ENCODE assay signal across 15 cellular contexts in the genomic region with DNA sequence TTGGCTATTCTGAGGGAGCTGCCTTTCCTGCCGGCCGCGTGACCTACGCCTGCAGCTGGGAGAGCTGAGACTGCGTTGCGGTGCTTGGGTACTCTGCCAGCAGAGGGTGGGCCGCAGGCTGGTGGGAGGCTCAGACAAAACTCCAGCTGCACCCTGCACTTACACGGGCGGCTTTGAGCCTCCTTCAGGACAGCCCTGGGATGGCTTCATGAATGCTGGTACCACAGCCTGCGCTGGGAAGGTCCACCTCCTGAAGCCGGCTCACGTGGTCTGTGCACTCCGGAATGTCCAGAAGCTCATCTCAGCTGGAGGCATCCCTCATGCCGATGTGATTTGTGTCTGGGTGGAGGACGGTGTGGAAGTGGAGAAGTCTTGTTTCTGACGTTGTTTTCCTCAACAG.
DNase-seq lines count a peak whose midpoint lies in the region; ATAC-seq, FAIRE-seq and TF ChIP-seq lines count a peak whose summit lies in the region.
"Had no signal": no experiment of that assay in that cellular context is flagged by ENCODE, and none has a peak within 500 bp of the region (broad histone marks: within the 10 kb centered on the region; RNA-seq: fewer than 3 reads in every experiment).

No MANE protein-coding gene starts in this region.

- H3K36me3 ChIP-seq in bronchial epithelial cell (ENCODE audit: control insufficient read depth, insufficient read depth, low read length) (no peaks in the 10 kb centered on the region), sigmoid colon (no peaks in the 10 kb centered on the region)
- H3K36me3 ChIP-seq: BLaER1, gastroesophageal sphincter, thyroid gland had no signal

- TF ChIP-seq CTCF in bronchial epithelial cell (IDR thresholded peaks at IDR 0.05; ENCODE audit: insufficient read depth, low read length, severe bottlenecking) (no peak), sigmoid colon (IDR thresholded peaks at IDR 0.05) (no peak)

- TF ChIP-seq RAD21 in Ishikawa (IDR thresholded peaks at IDR 0.05; ENCODE audit: low read depth), result no peak

- H3K27ac ChIP-seq in sigmoid colon, result no peak overlapping the region
- H3K27ac ChIP-seq: BLaER1, gastroesophageal sphincter, thyroid gland had no signal

- DNase-seq in bronchial epithelial cell (ENCODE audit: low read depth) (no peak), kidney tubule cell (ENCODE audit: low spot score) (peak; percentile 35), sigmoid colon (peak; percentile 61), NOMO-1 (lab: John Stamatoyannopoulos, UW; ENCODE audit: unreplicated experiment in 2 of 2) (no peak), NCI-H2196 (lab: John Stamatoyannopoulos, UW; ENCODE audit: unreplicated experiment) (no peak)
- DNase-seq: GF-D8; mesendoderm; NCI-H187; NCI-H446; stimulated activated CD4-positive, alpha-beta T cell treated with anti-CD3 and anti-CD28 coated beads, Interleukin-4, amount 100 ng/mL, for 24 hours; thyroid gland had no signal

- H3K4me1 ChIP-seq in sigmoid colon, result no peaks in the 10 kb centered on the region
- H3K4me1 ChIP-seq: BLaER1, gastroesophageal sphincter, thyroid gland had no signal

- no peak for ATAC-seq in HG03439 (IDR thresholded peaks at IDR 0.05; ENCODE audit: unreplicated experiment)
- ATAC-seq: gastroesophageal sphincter had no signal

- 65 to 69% methylated on average over 16 of the region's 16 CpGs for WGBS in sigmoid colon, 2 donors

- no peak for TF ChIP-seq EP300 in Ishikawa (IDR thresholded peaks at IDR 0.05; ENCODE audit: borderline replicate concordance)
- no peak for TF ChIP-seq EP300 in sigmoid colon (IDR thresholded peaks at IDR 0.05)

- peaks cover 0 to 4% (median 2%) of the 10 kb centered on the region in 4 donors for H3K9me3 ChIP-seq in sigmoid colon
- H3K9me3 ChIP-seq: thyroid gland had no signal

- H3K27me3 ChIP-seq in bronchial epithelial cell (ENCODE audit: control insufficient read depth, insufficient read depth, low read length), result no peaks in the 10 kb centered on the region
- H3K27me3 ChIP-seq in sigmoid colon, result no peaks in the 10 kb centered on the region
- H3K27me3 ChIP-seq: BLaER1, thyroid gland had no signal

- intact Hi-C loops in sigmoid colon (cut with DNase I), result no loop called here

- peak; percentile 76 for FAIRE-seq in bronchial epithelial cell (lab: Jason Lieb, UNC)

- TF ChIP-seq POLR2A in sigmoid colon (IDR thresholded peaks at IDR 0.05), result no peak

- no peak overlapping the region for H3K4me3 ChIP-seq in bronchial epithelial cell (ENCODE audit: low read depth, low read length)
- H3K4me3 ChIP-seq in sigmoid colon, result no peak overlapping the region
- H3K4me3 ChIP-seq: BLaER1, gastroesophageal sphincter, thyroid gland had no signal

TF ChIP-seq in Ishikawa, 13 proteins besides CTCF, POLR2A, EP300 and RAD21:
- TF ChIP-seq, protein P1, sequence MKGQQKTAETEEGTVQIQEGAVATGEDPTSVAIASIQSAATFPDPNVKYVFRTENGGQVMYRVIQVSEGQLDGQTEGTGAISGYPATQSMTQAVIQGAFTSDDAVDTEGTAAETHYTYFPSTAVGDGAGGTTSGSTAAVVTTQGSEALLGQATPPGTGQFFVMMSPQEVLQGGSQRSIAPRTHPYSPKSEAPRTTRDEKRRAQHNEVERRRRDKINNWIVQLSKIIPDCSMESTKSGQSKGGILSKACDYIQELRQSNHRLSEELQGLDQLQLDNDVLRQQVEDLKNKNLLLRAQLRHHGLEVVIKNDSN (IDR thresholded peaks at IDR 0.05), result 0 out of 2 replicates have a peak, but pooled peaks have one; percentile 4
- TF ChIP-seq TEAD4 (IDR thresholded peaks at IDR 0.05), result no peak
- no peak for TF ChIP-seq ZBTB7A (IDR thresholded peaks at IDR 0.05; ENCODE audit: low read depth)

Comparison
In these comparisons a context has a peak if more than half of its experiments do, and no peak if none do; other contexts are left out.
1. DNase-seq: peak in kidney tubule cell (single experiment) and sigmoid colon (single experiment); none in bronchial epithelial cell (single experiment), NOMO-1 (0 of 2) and NCI-H2196 (single experiment).